In genomic region chr5:172806897-172807672, GRCh38 we compare ENCODE assay signal across 8 cellular contexts. TPM values are rescaled to one million over a fixed set of nuclear protein-coding genes. Genes with fewer than 3 reads are reported as not detected.
A peak's percentile ranks its signal among the peaks of the same experiment; 100 is the strongest.
DNase-seq lines count a peak whose midpoint lies in the region; ATAC-seq and TF ChIP-seq lines count a peak whose summit lies in the region.

No MANE protein-coding gene starts in this region.

- 42 to 46% (median 43%) methylated on average over 24 of the region's 24 CpGs for WGBS in spleen, 5 donors

- intact Hi-C loops in spleen (cut with DNase I; ENCODE audit: low total_unique reads): no loop called here

- peak overlapping the region; percentile 35; the same call in 1 of the 2 replicates for H3K9ac ChIP-seq in iPS-20b (ENCODE audit: low read depth, low read length)

- DNase-seq in AG10803 (ENCODE audit: low read depth) (peak; percentile 84), T-helper 22 cell (ENCODE audit: low read depth) (peak; percentile 69), astrocyte of the hippocampus (ENCODE audit: low read depth, low spot score) (peak; percentile 89), spleen (peak; percentile 98), NCI-H82 (lab: John Stamatoyannopoulos, UW) (no peak)

- no peaks in the 10 kb centered on the region for H3K4me1 ChIP-seq in iPS-20b (ENCODE audit: insufficient read depth, low read length)
- H3K4me1 ChIP-seq in spleen: peaks cover 4 to 32% (median 15%) of the 10 kb centered on the region in 6 donors

- TF ChIP-seq CTCF in AG10803 (conservative IDR thresholded peaks at IDR 0.05; ENCODE audit: low read length): no peak
- TF ChIP-seq CTCF in spleen (IDR thresholded peaks at IDR 0.05 in 8 of 11, conservative IDR thresholded peaks at IDR 0.05 in 3 of 11): peak in 1 of 11 experiments; percentile 22

- H3K36me3 ChIP-seq in iPS-20b (ENCODE audit: insufficient read depth, low read depth, low read length): no peaks in the 10 kb centered on the region
- no peaks in the 10 kb centered on the region for H3K36me3 ChIP-seq in spleen

- H3K4me3 ChIP-seq in AG10803 (ENCODE audit: low read length) (peak overlapping the region; percentile 47), iPS-20b (ENCODE audit: low read length) (peak overlapping the region; percentile 31; the same call in 1 of the 2 replicates), spleen (peak overlapping the region in 4 of 8 donors; percentile 4 to 64 (median 29))

- H3K27ac ChIP-seq in iPS-20b (ENCODE audit: low read length) (no peak overlapping the region), spleen (peak overlapping the region; percentile 82 to 96 (median 93))

- peak in 2 of 3 donors; percentile 27 to 44 for TF ChIP-seq POLR2A in spleen (IDR thresholded peaks at IDR 0.05)

- ATAC-seq in GM19351 (IDR thresholded peaks at IDR 0.05; ENCODE audit: unreplicated experiment) (peak; percentile 99), HG03457 (IDR thresholded peaks at IDR 0.05; ENCODE audit: unreplicated experiment) (peak; percentile 87)

- H3K9me3 ChIP-seq in iPS-20b (ENCODE audit: insufficient read depth, low read depth, low read length): no peaks in the 10 kb centered on the region; the same call in 1 of the 2 replicates
- peaks cover 0 to 7% (median 0%) of the 10 kb centered on the region in 8 donors for H3K9me3 ChIP-seq in spleen

- H3K27me3 ChIP-seq in iPS-20b (ENCODE audit: insufficient read depth, low read length) (no peaks in the 10 kb centered on the region), spleen (replicated peaks in 1 of 7) (no peaks in the 10 kb centered on the region)

RNA-seq across cellular contexts. Expression of gene ERGIC1, which starts 27.0 kb away (rescaled TPM):
- total RNA-seq in spleen: 100 to 1,000 TPM in 6 of 7 donors, 10 to 100 TPM in 1; 96.6 to 166 (median 143) TPM
- 10 to 100 TPM; 36.9 to 84.6 (median 46.8) TPM for polyA plus RNA-seq in spleen

RNA-seq across cellular contexts. Expression of gene DUSP1, which starts 36.1 kb away (rescaled TPM):
- total RNA-seq in spleen: 100 to 1,000 TPM; 197 to 818 (median 376) TPM
- 100 to 1,000 TPM in 1 of 3 donors, 10 to 100 TPM in 2; 46.0 to 116 (median 68.9) TPM for polyA plus RNA-seq in spleen
